ENCODE assay signal across 8 cellular contexts in the genomic region with DNA sequence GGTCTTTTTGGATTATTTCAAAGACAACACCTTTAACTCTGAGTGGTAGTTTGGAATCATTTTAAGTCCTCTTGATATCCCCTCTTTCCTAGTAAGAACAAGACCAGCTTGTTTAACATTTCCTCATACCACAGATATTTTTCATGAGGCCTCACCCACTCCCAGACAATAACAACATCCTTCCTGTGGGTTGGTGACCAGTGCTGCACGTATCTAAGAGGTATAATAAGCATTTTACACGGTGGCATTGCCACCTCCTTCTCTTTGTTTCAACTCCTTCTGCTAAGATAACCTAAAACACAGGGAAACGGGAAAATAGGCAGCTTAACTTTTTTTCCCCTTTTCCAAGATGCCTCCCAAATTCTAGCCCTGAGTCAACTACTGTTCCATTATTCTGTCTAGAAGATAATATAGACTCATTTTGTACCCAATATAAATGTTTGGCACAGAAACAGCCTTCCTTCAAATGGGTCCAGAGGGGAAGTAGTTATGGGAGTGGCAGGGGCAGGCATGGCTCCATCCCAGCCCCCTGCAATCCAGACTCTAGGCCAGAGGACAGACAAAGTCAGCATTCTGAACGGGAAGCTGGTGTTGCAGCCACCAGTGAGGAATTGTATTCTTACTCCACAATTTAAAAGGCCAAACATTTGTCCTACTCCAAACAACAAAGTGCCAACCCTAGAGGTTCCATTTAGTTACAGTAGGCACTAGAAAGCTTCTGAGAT. TPM values are rescaled to one million over a fixed set of nuclear protein-coding genes. Genes with fewer than 3 reads are reported as not detected.
DNase-seq lines count a peak whose midpoint lies in the region; ATAC-seq and TF ChIP-seq lines count a peak whose summit lies in the region.

No MANE protein-coding gene starts in this region.

- no peaks in the 10 kb centered on the region for H3K79me2 ChIP-seq in Loucy (ENCODE audit: insufficient read depth, low read length)

- peak overlapping the region; percentile 14 to 71 (median 60) for H3K4me3 Mint-ChIP-seq in naive thymus-derived CD4-positive, alpha-beta T cell

- no peak overlapping the region for H3K9ac ChIP-seq in Loucy (ENCODE audit: low read depth, low read length, poor library complexity, severe bottlenecking)

- H3K27me3 ChIP-seq in AG04450 (ENCODE audit: control insufficient read depth, insufficient read depth, low read length) (no peaks in the 10 kb centered on the region), Loucy (ENCODE audit: insufficient read depth, low read length, poor library complexity, severe bottlenecking) (no peaks in the 10 kb centered on the region), A673 (replicated peaks; ENCODE audit: insufficient read depth, low read depth, low read length, poor library complexity) (no peaks in the 10 kb centered on the region)
- H3K27me3 ChIP-seq in naive thymus-derived CD4-positive, alpha-beta T cell (ENCODE audit: control insufficient read depth in 2 of 2, insufficient read depth in 2 of 2, low read length in 2 of 2) = no peaks in the 10 kb centered on the region

- H3K27ac Mint-ChIP-seq in naive thymus-derived CD4-positive, alpha-beta T cell = peak overlapping the region; percentile 64 to 95 (median 91)

- H3K4me1 Mint-ChIP-seq in naive thymus-derived CD4-positive, alpha-beta T cell = peaks cover 53 to 100% (median 98%) of the 10 kb centered on the region in 7 donors

- ATAC-seq in naive thymus-derived CD4-positive, alpha-beta T cell = peak; percentile 51
- ATAC-seq in HG02970 (IDR thresholded peaks at IDR 0.05; ENCODE audit: low FRiP score, unreplicated experiment) (no peak), GM21786 (IDR thresholded peaks at IDR 0.05; ENCODE audit: unreplicated experiment) (no peak)

- H3K4me2 ChIP-seq in Loucy (ENCODE audit: low read depth, low read length, poor library complexity, severe bottlenecking) = peak overlapping the region; percentile 65

- H3K9me3 ChIP-seq in AG04450 (ENCODE audit: control insufficient read depth, insufficient read depth, low read length) = no peaks in the 10 kb centered on the region
- H3K9me3 ChIP-seq in Loucy (ENCODE audit: insufficient read depth, low read depth, low read length) = no peaks in the 10 kb centered on the region
- no peaks in the 10 kb centered on the region for H3K9me3 ChIP-seq in naive thymus-derived CD4-positive, alpha-beta T cell (ENCODE audit: control insufficient read depth in 2 of 3, low read length in 3 of 3)
- no peaks in the 10 kb centered on the region for H3K9me3 ChIP-seq in A673 (ENCODE audit: low read depth, low read length, poor library complexity, severe bottlenecking)

- BruUV-seq in A673 (replicated peaks; lab: Mats Ljungman, UMichigan) = no TSS peak

- H2AFZ ChIP-seq in Loucy (ENCODE audit: low read length) = peak overlapping the region; percentile 47

- no peaks in the 10 kb centered on the region for H3K27me3 Mint-ChIP-seq in naive thymus-derived CD4-positive, alpha-beta T cell

- DNase-seq in AG04450 (ENCODE audit: low read depth, low spot score) (no peak), coronary artery (ENCODE audit: low spot score) (no peak), A673 (ENCODE audit: low spot score) (no peak), NCI-H2196 (lab: John Stamatoyannopoulos, UW; ENCODE audit: unreplicated experiment) (no peak)
- peak in 1 of 9 donors; percentile 9 for DNase-seq in naive thymus-derived CD4-positive, alpha-beta T cell

- H3K9me3 Mint-ChIP-seq in naive thymus-derived CD4-positive, alpha-beta T cell = peaks cover 0 to 5% (median 0%) of the 10 kb centered on the region in 11 donors

- H3F3A ChIP-seq in Loucy (ENCODE audit: low read depth) = no peaks in the 10 kb centered on the region

- TF ChIP-seq CTCF in AG04450 (IDR thresholded peaks at IDR 0.05; ENCODE audit: low read depth, low read length) = no peak
- TF ChIP-seq CTCF in Loucy (conservative IDR thresholded peaks at IDR 0.05; ENCODE audit: low read length) = no peak
- no peak for TF ChIP-seq CTCF in coronary artery (IDR thresholded peaks at IDR 0.05)
- no peak for TF ChIP-seq CTCF in A673 (conservative IDR thresholded peaks at IDR 0.05; ENCODE audit: low read depth, low read length)

- H3K4me3 ChIP-seq in AG04450 (ENCODE audit: low read depth, low read length) = no peak overlapping the region
- peak overlapping the region; percentile 9 for H3K4me3 ChIP-seq in Loucy (ENCODE audit: low read length, poor library complexity, severe bottlenecking)
- peak overlapping the region; percentile 7 for H3K4me3 ChIP-seq in coronary artery
- H3K4me3 ChIP-seq in naive thymus-derived CD4-positive, alpha-beta T cell (ENCODE audit: low read length) = no peak overlapping the region
- no peak overlapping the region for H3K4me3 ChIP-seq in A673 (ENCODE audit: low read depth, low read length, poor library complexity, severe bottlenecking)

- H4K20me1 ChIP-seq in Loucy (ENCODE audit: insufficient read depth, low read length, poor library complexity, severe bottlenecking) = no peaks in the 10 kb centered on the region

- POLR2A ChIA-PET in AG04450 (lab: Yijun Ruan, JAX) = interaction anchor here (0.5 kb wide), 1 partner anchor 259 kb away, joined by 3 read pairs; no protein-coding TSS in a partner anchor
- POLR2A ChIA-PET in naive thymus-derived CD4-positive, alpha-beta T cell (lab: Charles Lee) = interaction anchor here (0.6 to 2.6 kb wide), 7 partner anchors 8 to 61 kb away, joined by 3 to 12 read pairs (median 3); no protein-coding TSS in a partner anchor
- POLR2A ChIA-PET in A673 (lab: Charles Lee; ENCODE audit: low non-redundant PET) = no interaction called here

- H3K36me3 Mint-ChIP-seq in naive thymus-derived CD4-positive, alpha-beta T cell = peaks cover 15 to 52% (median 30%) of the 10 kb centered on the region in 5 donors

- no peaks in the 10 kb centered on the region for H3K9me2 ChIP-seq in Loucy (replicated peaks; ENCODE audit: low read depth, low read length)

- intact Hi-C loops in naive thymus-derived CD4-positive, alpha-beta T cell (cut with micrococcal nuclease) = no loop called here
- intact Hi-C loops in A673 (cut with micrococcal nuclease; ENCODE audit: unreplicated experiment) = no loop called here

- CTCF ChIA-PET in AG04450 (lab: Charles Lee) = interaction anchor here (1.4 to 2.3 kb wide), 3 partner anchors 10 to 29 kb away, joined by 3 to 9 read pairs (median 8); partner anchors contain the start of gene MAML2
- CTCF ChIA-PET in naive thymus-derived CD4-positive, alpha-beta T cell (lab: Charles Lee) = interaction anchor here (1.6 kb wide), 1 partner anchor 29 kb away, joined by 3 read pairs; no protein-coding TSS in a partner anchor
- CTCF ChIA-PET in A673 (lab: Charles Lee) = no interaction called here

- H3K4me1 ChIP-seq in Loucy (ENCODE audit: insufficient read depth, low read length, poor library complexity, severe bottlenecking) (peaks cover 17% of the 10 kb centered on the region), A673 (ENCODE audit: insufficient read depth, low read length, poor library complexity, severe bottlenecking) (peaks cover 22% of the 10 kb centered on the region)
- peaks cover 27 to 67% of the 10 kb centered on the region in 2 donors for H3K4me1 ChIP-seq in naive thymus-derived CD4-positive, alpha-beta T cell (ENCODE audit: control insufficient read depth in 2 of 2, insufficient read depth in 2 of 2, low read length in 2 of 2)

- H3K36me3 ChIP-seq in Loucy (ENCODE audit: insufficient read depth, low read length) = no peaks in the 10 kb centered on the region
- H3K36me3 ChIP-seq in naive thymus-derived CD4-positive, alpha-beta T cell (ENCODE audit: control insufficient read depth in 2 of 3, insufficient read depth in 3 of 3, low read length in 3 of 3) = peaks cover 0 to 3% (median 0%) of the 10 kb centered on the region in 3 experiments
- no peaks in the 10 kb centered on the region for H3K36me3 ChIP-seq in A673 (ENCODE audit: insufficient read depth, low read length, poor library complexity, severe bottlenecking)

- H3K27ac ChIP-seq in AG04450 (ENCODE audit: low read depth, low read length) (peak overlapping the region; percentile 74), coronary artery (peak overlapping the region in 1 of 2 donors; percentile 70), A673 (ENCODE audit: low read depth, low read length, poor library complexity, severe bottlenecking) (no peak overlapping the region)
- H3K27ac ChIP-seq in naive thymus-derived CD4-positive, alpha-beta T cell (ENCODE audit: low read depth, low read length) = peak overlapping the region; percentile 56

RNA-seq across cellular contexts. Expression of gene MAML2, which starts 28.5 kb away (rescaled TPM):
- 23.0 TPM in 2 replicates for polyA plus RNA-seq in AG04450 (2011; rRNA removed)
- polyA minus RNA-seq in AG04450 (2011; rRNA and poly(A)+ RNA removed) = 55.4 and 56.9 TPM in 2 replicates
- 10 to 100 TPM; 15.6 to 81.3 (median 68.2) TPM for total RNA-seq in naive thymus-derived CD4-positive, alpha-beta T cell
- polyA plus RNA-seq in naive thymus-derived CD4-positive, alpha-beta T cell = 10 to 100 TPM; 12.6 to 38.6 TPM
- 6.4 and 7.9 TPM in 2 replicates for total RNA-seq in A673 (2021)

Comparison
In these comparisons a context has a peak if more than half of its experiments do, and no peak if none do; other contexts are left out.
1. H3K4me3 ChIP-seq: peak in Loucy (single experiment) and coronary artery (single experiment); none in AG04450 (single experiment), naive thymus-derived CD4-positive, alpha-beta T cell (single experiment) and A673 (single experiment).